Comparison of ENCODE assay signal across 9 cellular contexts in genomic region chr5:80191397-80191796, GRCh38.
DNase-seq lines count a peak whose midpoint lies in the region; ATAC-seq and TF ChIP-seq lines count a peak whose summit lies in the region.
"Had no signal": no experiment of that assay in that cellular context is flagged by ENCODE, and none has a peak within 500 bp of the region (broad histone marks: within the 10 kb centered on the region; RNA-seq: fewer than 3 reads in every experiment).

No MANE protein-coding gene starts in this region.

- H3K27me3 Mint-ChIP-seq in progenitor cell of endocrine pancreas = no peaks in the 10 kb centered on the region

- H3K36me3 Mint-ChIP-seq in progenitor cell of endocrine pancreas (ENCODE audit: insufficient read depth) = peaks cover 14% of the 10 kb centered on the region

- no peaks in the 10 kb centered on the region for H3K9me3 Mint-ChIP-seq in progenitor cell of endocrine pancreas (ENCODE audit: low read depth)

- intact Hi-C loops in upper lobe of right lung (cut with DNase I) = no loop called here

- H3K4me3 ChIP-seq in BLaER1 (peak overlapping the region; percentile 52), HL-60 (replicated peaks; ENCODE audit: insufficient read depth, low read length) (no peak overlapping the region), upper lobe of right lung (no peak overlapping the region), WERI-Rb-1 (ENCODE audit: low read depth, low read length) (no peak overlapping the region)

- TF ChIP-seq CTCF in HL-60 (IDR thresholded peaks at IDR 0.05; ENCODE audit: insufficient read depth, low read length) (no peak), progenitor cell of endocrine pancreas (IDR thresholded peaks at IDR 0.05; ENCODE audit: unreplicated experiment) (no peak), upper lobe of right lung (IDR thresholded peaks at IDR 0.05) (no peak), WERI-Rb-1 (IDR thresholded peaks at IDR 0.05; ENCODE audit: low read depth, low read length) (no peak)

- H3K9me3 ChIP-seq in BLaER1 (no peaks in the 10 kb centered on the region), upper lobe of right lung (no peaks in the 10 kb centered on the region), WERI-Rb-1 (ENCODE audit: severe bottlenecking) (no peaks in the 10 kb centered on the region)

- DNase-seq in HL-60 (ENCODE audit: low read depth in 1 of 2, low spot score in 1 of 2) = no peak
- no peak for DNase-seq in caudate nucleus (lab: John Stamatoyannopoulos, UW)
- no peak for DNase-seq in progenitor cell of endocrine pancreas (ENCODE audit: low spot score, unreplicated experiment)
- DNase-seq in upper lobe of right lung = no peak
- no peak for DNase-seq in WERI-Rb-1
- DNase-seq: NCI-H1436 treated with DMSO at 0.1 percent for 48 hours had no signal

- H3K27ac Mint-ChIP-seq in progenitor cell of endocrine pancreas = peak overlapping the region; percentile 79

- no peaks in the 10 kb centered on the region for H4K20me1 ChIP-seq in BLaER1

- peak overlapping the region; percentile 91 for H3K4me2 ChIP-seq in BLaER1

- H3K4me1 ChIP-seq in BLaER1 (peaks cover 96% of the 10 kb centered on the region), upper lobe of right lung (peaks cover 54% of the 10 kb centered on the region)

- peak overlapping the region; percentile 93 for H3K27ac ChIP-seq in BLaER1
- H3K27ac ChIP-seq in HL-60 (replicated peaks) = peak overlapping the region; percentile 59
- peak overlapping the region; percentile 90 for H3K27ac ChIP-seq in caudate nucleus (ENCODE audit: low read depth, low read length)
- H3K27ac ChIP-seq in upper lobe of right lung = no peak overlapping the region
- no peak overlapping the region for H3K27ac ChIP-seq in WERI-Rb-1

- H3K4me3 Mint-ChIP-seq in progenitor cell of endocrine pancreas (ENCODE audit: low read depth) = no peak overlapping the region

- peak overlapping the region; percentile 82 for H3K9ac ChIP-seq in BLaER1

- H3K36me3 ChIP-seq in BLaER1 (peaks cover 17% of the 10 kb centered on the region), upper lobe of right lung (no peaks in the 10 kb centered on the region), WERI-Rb-1 (no peaks in the 10 kb centered on the region)

- peaks cover 67% of the 10 kb centered on the region for H3K4me1 Mint-ChIP-seq in progenitor cell of endocrine pancreas (ENCODE audit: low read depth)

- no peak for ATAC-seq in upper lobe of right lung
- ATAC-seq in GM18909 (IDR thresholded peaks at IDR 0.05; ENCODE audit: poor library complexity, unreplicated experiment) = no peak
- ATAC-seq in GM21619 (IDR thresholded peaks at IDR 0.05; ENCODE audit: unreplicated experiment) = no peak

- H3K27me3 ChIP-seq in BLaER1 (no peaks in the 10 kb centered on the region), HL-60 (ENCODE audit: insufficient read depth, poor library complexity, severe bottlenecking) (no peaks in the 10 kb centered on the region), upper lobe of right lung (no peaks in the 10 kb centered on the region), WERI-Rb-1 (ENCODE audit: insufficient read depth, low read depth, severe bottlenecking) (no peaks in the 10 kb centered on the region)

Comparison
In these comparisons a context has a peak if more than half of its experiments do, and no peak if none do; other contexts are left out.
1. H3K27ac ChIP-seq: peak in BLaER1 (single experiment), HL-60 (single experiment) and caudate nucleus (single experiment); none in upper lobe of right lung (single experiment) and WERI-Rb-1 (single experiment).